In genomic region chr7:156400046-156400445, GRCh38 we compare ENCODE assay signal across 1 cellular context.
TF ChIP-seq lines count a peak whose summit lies in the region.

No MANE protein-coding gene starts in this region.

TF ChIP-seq in H1, 55 proteins besides CTCF, POLR2A, EP300 and RAD21:
- TF ChIP-seq BACH1 (IDR thresholded peaks at IDR 0.05; ENCODE audit: low read length): no peak
- no peak for TF ChIP-seq TEAD4 (IDR thresholded peaks at IDR 0.05; ENCODE audit: low read depth, low read length)
- TF ChIP-seq TBP (IDR thresholded peaks at IDR 0.05; ENCODE audit: low read depth, low read length): no peak
- TF ChIP-seq KDM5A (IDR thresholded peaks at IDR 0.05; ENCODE audit: low read length): no peak
- TF ChIP-seq NANOG (IDR thresholded peaks at IDR 0.05; ENCODE audit: insufficient read depth, low read depth, low read length, poor library complexity, severe bottlenecking): no peak
- TF ChIP-seq CTBP2 (IDR thresholded peaks at IDR 0.05; ENCODE audit: borderline replicate concordance, insufficient read depth, insufficient read length, low read length): no peak
- no peak for TF ChIP-seq ZNF274 (IDR thresholded peaks at IDR 0.05; ENCODE audit: borderline replicate concordance, extremely low read depth, low read length)
- TF ChIP-seq ATF2 (IDR thresholded peaks at IDR 0.05; ENCODE audit: low read length): no peak
- no peak for TF ChIP-seq RFX5 (IDR thresholded peaks at IDR 0.05; ENCODE audit: borderline replicate concordance, low read depth, low read length)
- TF ChIP-seq CBX5 (IDR thresholded peaks at IDR 0.05; ENCODE audit: low read depth, low read length): no peak
- TF ChIP-seq CREB1 (IDR thresholded peaks at IDR 0.05): no peak
- no peak for TF ChIP-seq SP2 (IDR thresholded peaks at IDR 0.05; ENCODE audit: low read length)
- no peak for TF ChIP-seq SIRT6 (IDR thresholded peaks at IDR 0.05; ENCODE audit: low read length)
- TF ChIP-seq USF2 (IDR thresholded peaks at IDR 0.05; ENCODE audit: low read length): no peak
- TF ChIP-seq SRF (IDR thresholded peaks at IDR 0.05; ENCODE audit: low read depth, low read length): no peak
